1 cellular context compared by ENCODE assay signal in the genomic region with DNA sequence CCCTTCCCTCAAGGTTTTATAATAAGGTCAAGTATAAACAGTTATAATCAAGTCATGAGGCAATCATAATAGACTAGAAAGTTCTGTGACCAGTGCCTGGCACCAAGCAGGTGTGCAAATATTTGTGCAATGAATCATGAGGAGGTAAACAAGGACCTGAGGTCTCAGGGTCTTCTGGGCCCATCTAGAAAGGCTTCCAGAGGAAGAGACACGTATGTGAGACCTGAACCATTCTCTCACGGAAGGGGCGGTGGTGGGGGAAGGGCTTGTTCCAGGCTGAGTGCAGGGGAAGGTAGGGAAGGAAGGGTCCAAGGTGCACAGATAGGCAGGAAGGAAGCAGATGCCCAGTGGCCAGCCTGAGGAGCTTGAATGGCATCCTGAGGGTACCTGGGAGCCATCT. TPM values are rescaled to one million over a fixed set of nuclear protein-coding genes. Genes with fewer than 3 reads are reported as not detected.
"Had no signal": no experiment of that assay in that cellular context is flagged by ENCODE, and none has a peak within 500 bp of the region (broad histone marks: within the 10 kb centered on the region; RNA-seq: fewer than 3 reads in every experiment).

No MANE protein-coding gene starts in this region.

RNA-seq across cellular contexts. Expression of gene AKR7A3, which starts 3.2 kb away (rescaled TPM):
- total RNA-seq: Right ventricle myocardium superior had no signal
